25 cellular contexts compared by ENCODE assay signal in genomic region chr1:48760889-48761288, GRCh38.
"Had no signal": no experiment of that assay in that cellular context is flagged by ENCODE, and none has a peak within 500 bp of the region (broad histone marks: within the 10 kb centered on the region; RNA-seq: fewer than 3 reads in every experiment).

No MANE protein-coding gene starts in this region.

- H3K4me1 ChIP-seq: left ventricle myocardium inferior, upper lobe of left lung had no signal

- H3K27ac Mint-ChIP-seq: activated CD4-positive, alpha-beta memory T cell treated with anti-CD3 and anti-CD28 coated beads, Interleukin-2, amount 10 ng/mL, durations not matched to agents 7 days and 5 days; activated naive CD4-positive, alpha-beta T cell treated with anti-CD3 and anti-CD28 coated beads for 36 hours; activated naive CD8-positive, alpha-beta T cell treated with anti-CD3 and anti-CD28 coated beads, Interleukin-2, amount 10 ng/mL, durations not matched to agents 7 days and 5 days; activated T-cell treated with anti-CD3 and anti-CD28 coated beads, Interleukin-2, amount 50 U/mL, for 72 hours; brain; dendritic cell treated with granulocyte-macrophage colony-stimulating factor and Interleukin-4, amounts not matched to agents 40 ng/mL and 50 ng/mL, for 4 days; T-helper 17 cell had no signal

- H3K27me3 ChIP-seq: gastroesophageal sphincter, testis, upper lobe of left lung had no signal

- H3K4me3 Mint-ChIP-seq: activated CD4-positive, alpha-beta memory T cell treated with anti-CD3 and anti-CD28 coated beads, Interleukin-2, amount 10 ng/mL, durations not matched to agents 7 days and 5 days; activated naive CD4-positive, alpha-beta T cell treated with anti-CD3 and anti-CD28 coated beads for 36 hours; activated naive CD8-positive, alpha-beta T cell treated with anti-CD3 and anti-CD28 coated beads, Interleukin-2, amount 10 ng/mL, durations not matched to agents 7 days and 5 days; activated T-cell treated with anti-CD3 and anti-CD28 coated beads, Interleukin-2, amount 50 U/mL, for 72 hours; brain; dendritic cell treated with granulocyte-macrophage colony-stimulating factor and Interleukin-4, amounts not matched to agents 40 ng/mL and 50 ng/mL, for 4 days; nephron; T-helper 17 cell had no signal

- H3K27me3 Mint-ChIP-seq: activated CD4-positive, alpha-beta memory T cell treated with anti-CD3 and anti-CD28 coated beads, Interleukin-2, amount 10 ng/mL, durations not matched to agents 7 days and 5 days; activated naive CD8-positive, alpha-beta T cell treated with anti-CD3 and anti-CD28 coated beads, Interleukin-2, amount 10 ng/mL, durations not matched to agents 7 days and 5 days; brain; dendritic cell treated with granulocyte-macrophage colony-stimulating factor and Interleukin-4, amounts not matched to agents 40 ng/mL and 50 ng/mL, for 4 days had no signal

- H3K9me3 ChIP-seq: gastroesophageal sphincter, left ventricle myocardium inferior, testis, upper lobe of left lung had no signal

- H3K4me1 Mint-ChIP-seq: activated CD4-positive, alpha-beta memory T cell treated with anti-CD3 and anti-CD28 coated beads, Interleukin-2, amount 10 ng/mL, durations not matched to agents 7 days and 5 days; T-helper 17 cell had no signal

- H3K27ac ChIP-seq: gastroesophageal sphincter, left ventricle myocardium inferior, testis, upper lobe of left lung had no signal

- ATAC-seq: activated T-cell treated with anti-CD3 and anti-CD28 coated beads, Interleukin-2, amount 50 U/mL, for 72 hours; gastroesophageal sphincter; sciatic nerve; T-helper 17 cell had no signal

- H3K4me3 ChIP-seq: gastroesophageal sphincter, left ventricle myocardium inferior, testis, upper lobe of left lung had no signal

- H3K9me3 Mint-ChIP-seq: activated naive CD4-positive, alpha-beta T cell treated with anti-CD3 and anti-CD28 coated beads for 36 hours; activated naive CD8-positive, alpha-beta T cell treated with anti-CD3 and anti-CD28 coated beads, Interleukin-2, amount 10 ng/mL, durations not matched to agents 7 days and 5 days; activated T-cell treated with anti-CD3 and anti-CD28 coated beads, Interleukin-2, amount 50 U/mL, for 72 hours; brain; dendritic cell treated with granulocyte-macrophage colony-stimulating factor and Interleukin-4, amounts not matched to agents 40 ng/mL and 50 ng/mL, for 4 days; nephron had no signal

- DNase-seq: activated CD4-positive, alpha-beta memory T cell treated with anti-CD3 and anti-CD28 coated beads, Interleukin-2, amount 10 ng/mL, durations not matched to agents 7 days and 5 days; activated CD4-positive, alpha-beta T cell treated with anti-CD3 and anti-CD28 coated beads for 48 hours; activated CD4-positive, CD25-positive, alpha-beta regulatory T cell; activated effector memory CD4-positive, alpha-beta T cell treated with Interleukin-2 at 50 U/mL for 16 hours; activated naive CD4-positive, alpha-beta T cell treated with anti-CD3 and anti-CD28 coated beads for 36 hours; activated naive CD8-positive, alpha-beta T cell treated with anti-CD3 and anti-CD28 coated beads, Interleukin-2, amount 10 ng/mL, durations not matched to agents 7 days and 5 days; activated T-cell treated with anti-CD3 and anti-CD28 coated beads, Interleukin-2, amount 50 U/mL, for 72 hours; effector CD4-positive, alpha-beta T cell; erythroblast; head of caudate nucleus; hypothalamus; left ventricle myocardium inferior; posterior cingulate gyrus; small intestine; stimulated activated CD4-positive, alpha-beta T cell treated with anti-CD3 and anti-CD28 coated beads, Interleukin-15, amount 100 ng/mL, for 24 hours; stimulated activated naive CD4-positive, alpha-beta T cell; SW 1271; T-helper 17 cell; testis; upper lobe of left lung had no signal
